Comparison of ENCODE assay signal across 1 cellular context in genomic region chr6:101202975-101203374, GRCh38.
TF ChIP-seq lines count a peak whose summit lies in the region.

No MANE protein-coding gene starts in this region.

TF ChIP-seq in HEK293, 187 proteins besides CTCF, POLR2A, EP300 and RAD21 (continued from another document):
- TF ChIP-seq, protein P1, sequence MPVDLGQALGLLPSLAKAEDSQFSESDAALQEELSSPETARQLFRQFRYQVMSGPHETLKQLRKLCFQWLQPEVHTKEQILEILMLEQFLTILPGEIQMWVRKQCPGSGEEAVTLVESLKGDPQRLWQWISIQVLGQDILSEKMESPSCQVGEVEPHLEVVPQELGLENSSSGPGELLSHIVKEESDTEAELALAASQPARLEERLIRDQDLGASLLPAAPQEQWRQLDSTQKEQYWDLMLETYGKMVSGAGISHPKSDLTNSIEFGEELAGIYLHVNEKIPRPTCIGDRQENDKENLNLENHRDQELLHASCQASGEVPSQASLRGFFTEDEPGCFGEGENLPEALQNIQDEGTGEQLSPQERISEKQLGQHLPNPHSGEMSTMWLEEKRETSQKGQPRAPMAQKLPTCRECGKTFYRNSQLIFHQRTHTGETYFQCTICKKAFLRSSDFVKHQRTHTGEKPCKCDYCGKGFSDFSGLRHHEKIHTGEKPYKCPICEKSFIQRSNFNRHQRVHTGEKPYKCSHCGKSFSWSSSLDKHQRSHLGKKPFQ (tag by site-specific recombination; IDR thresholded peaks at IDR 0.05) = no peak
- TF ChIP-seq ZNF621 (tag by site-specific recombination; IDR thresholded peaks at IDR 0.05) = no peak
- TF ChIP-seq SCRT2 (tag by site-specific recombination; IDR thresholded peaks at IDR 0.05) = peak; percentile 39; the same call in 1 of the 2 replicates
